In genomic region chr3:73569246-73569760, GRCh38 we compare ENCODE assay signal across 11 cellular contexts. TPM values are rescaled to one million over a fixed set of nuclear protein-coding genes. Genes with fewer than 3 reads are reported as not detected.
"Had no signal": no experiment of that assay in that cellular context is flagged by ENCODE, and none has a peak within 500 bp of the region (broad histone marks: within the 10 kb centered on the region; RNA-seq: fewer than 3 reads in every experiment).

No MANE protein-coding gene starts in this region.

- H3K27me3 ChIP-seq: cardiac muscle cell, colonic mucosa, pancreas, SJSA1, tibial nerve had no signal

- H3K27ac Mint-ChIP-seq: activated CD4-positive, alpha-beta memory T cell treated with anti-CD3 and anti-CD28 coated beads, Interleukin-2, amount 10 ng/mL, durations not matched to agents 7 days and 5 days; stimulated activated effector memory CD8-positive, alpha-beta T cell treated with anti-CD3 and anti-CD28 coated beads, Interleukin-12 subunit alpha, Interleukin-12 subunit beta, amount 100 ng/mL, for 72 hours had no signal

- H3K4me1 ChIP-seq: pancreas, SJSA1, tibial nerve had no signal

- H3K36me3 ChIP-seq: cardiac muscle cell, colonic mucosa, pancreas, SJSA1, tibial nerve had no signal

- ATAC-seq: stimulated activated effector memory CD8-positive, alpha-beta T cell treated with anti-CD3 and anti-CD28 coated beads, Interleukin-12 subunit alpha, Interleukin-12 subunit beta, amount 100 ng/mL, for 72 hours had no signal

- H3K9me3 ChIP-seq: colonic mucosa, pancreas, SJSA1, tibial nerve had no signal

- H3K4me3 ChIP-seq: cardiac muscle cell, colonic mucosa, pancreas, SJSA1, tibial nerve had no signal

- H3K4me1 Mint-ChIP-seq: activated CD4-positive, alpha-beta memory T cell treated with anti-CD3 and anti-CD28 coated beads, Interleukin-2, amount 10 ng/mL, durations not matched to agents 7 days and 5 days; stimulated activated effector memory CD8-positive, alpha-beta T cell treated with anti-CD3 and anti-CD28 coated beads, Interleukin-12 subunit alpha, Interleukin-12 subunit beta, amount 100 ng/mL, for 72 hours had no signal

- H3K36me3 Mint-ChIP-seq: stimulated activated effector memory CD8-positive, alpha-beta T cell treated with anti-CD3 and anti-CD28 coated beads, Interleukin-12 subunit alpha, Interleukin-12 subunit beta, amount 100 ng/mL, for 72 hours had no signal

- H3K4me3 Mint-ChIP-seq: activated CD4-positive, alpha-beta memory T cell treated with anti-CD3 and anti-CD28 coated beads, Interleukin-2, amount 10 ng/mL, durations not matched to agents 7 days and 5 days; stimulated activated effector memory CD8-positive, alpha-beta T cell treated with anti-CD3 and anti-CD28 coated beads, Interleukin-12 subunit alpha, Interleukin-12 subunit beta, amount 100 ng/mL, for 72 hours had no signal

- H3K9me3 Mint-ChIP-seq: activated CD4-positive, alpha-beta memory T cell treated with anti-CD3 and anti-CD28 coated beads, Interleukin-2, amount 10 ng/mL, durations not matched to agents 7 days and 5 days had no signal

- DNase-seq: activated CD4-positive, alpha-beta memory T cell treated with anti-CD3 and anti-CD28 coated beads, Interleukin-2, amount 10 ng/mL, durations not matched to agents 7 days and 5 days; activated T-cell treated with anti-CD3 and anti-CD28 coated beads, Interleukin-2, amount 50 U/mL, for 48 hours; colonic mucosa; left cardiac atrium; pancreas; T1000 had no signal

- H3K27ac ChIP-seq: cardiac muscle cell, colonic mucosa, pancreas, SJSA1, tibial nerve, VCaP had no signal

RNA-seq across cellular contexts. Expression of gene PDZRN3, which starts 55.4 kb away (rescaled TPM):
- total RNA-seq: activated CD4-positive, alpha-beta memory T cell treated with anti-CD3 and anti-CD28 coated beads, Interleukin-2, amount 10 ng/mL, durations not matched to agents 7 days and 5 days had no signal
